Comparison of ENCODE assay signal across 1 cellular context in the genomic region with DNA sequence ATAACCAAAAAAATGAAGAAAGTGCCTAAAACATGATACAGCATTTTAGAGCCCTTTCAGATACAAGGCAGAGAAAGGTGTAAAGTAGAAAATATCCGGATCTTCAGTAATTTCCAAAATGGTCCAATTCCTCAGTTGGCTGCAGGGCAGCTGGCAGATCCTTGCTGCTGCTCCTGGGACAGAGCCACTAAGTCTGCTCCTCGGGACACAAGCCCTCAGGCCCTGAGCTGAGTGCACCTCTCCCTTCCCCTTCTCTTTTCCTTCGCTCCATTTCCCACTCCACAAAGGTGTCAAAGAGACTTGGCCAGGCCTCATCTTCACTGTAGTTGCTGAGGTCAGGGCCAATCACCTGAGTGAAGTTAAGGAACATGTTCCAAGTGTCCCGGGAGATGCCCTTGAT.
TF ChIP-seq lines count a peak whose summit lies in the region.

No MANE protein-coding gene starts in this region.

TF ChIP-seq in GM23338, 12 proteins besides CTCF, POLR2A, EP300 and RAD21 (continued from another document):
- TF ChIP-seq, protein P1, sequence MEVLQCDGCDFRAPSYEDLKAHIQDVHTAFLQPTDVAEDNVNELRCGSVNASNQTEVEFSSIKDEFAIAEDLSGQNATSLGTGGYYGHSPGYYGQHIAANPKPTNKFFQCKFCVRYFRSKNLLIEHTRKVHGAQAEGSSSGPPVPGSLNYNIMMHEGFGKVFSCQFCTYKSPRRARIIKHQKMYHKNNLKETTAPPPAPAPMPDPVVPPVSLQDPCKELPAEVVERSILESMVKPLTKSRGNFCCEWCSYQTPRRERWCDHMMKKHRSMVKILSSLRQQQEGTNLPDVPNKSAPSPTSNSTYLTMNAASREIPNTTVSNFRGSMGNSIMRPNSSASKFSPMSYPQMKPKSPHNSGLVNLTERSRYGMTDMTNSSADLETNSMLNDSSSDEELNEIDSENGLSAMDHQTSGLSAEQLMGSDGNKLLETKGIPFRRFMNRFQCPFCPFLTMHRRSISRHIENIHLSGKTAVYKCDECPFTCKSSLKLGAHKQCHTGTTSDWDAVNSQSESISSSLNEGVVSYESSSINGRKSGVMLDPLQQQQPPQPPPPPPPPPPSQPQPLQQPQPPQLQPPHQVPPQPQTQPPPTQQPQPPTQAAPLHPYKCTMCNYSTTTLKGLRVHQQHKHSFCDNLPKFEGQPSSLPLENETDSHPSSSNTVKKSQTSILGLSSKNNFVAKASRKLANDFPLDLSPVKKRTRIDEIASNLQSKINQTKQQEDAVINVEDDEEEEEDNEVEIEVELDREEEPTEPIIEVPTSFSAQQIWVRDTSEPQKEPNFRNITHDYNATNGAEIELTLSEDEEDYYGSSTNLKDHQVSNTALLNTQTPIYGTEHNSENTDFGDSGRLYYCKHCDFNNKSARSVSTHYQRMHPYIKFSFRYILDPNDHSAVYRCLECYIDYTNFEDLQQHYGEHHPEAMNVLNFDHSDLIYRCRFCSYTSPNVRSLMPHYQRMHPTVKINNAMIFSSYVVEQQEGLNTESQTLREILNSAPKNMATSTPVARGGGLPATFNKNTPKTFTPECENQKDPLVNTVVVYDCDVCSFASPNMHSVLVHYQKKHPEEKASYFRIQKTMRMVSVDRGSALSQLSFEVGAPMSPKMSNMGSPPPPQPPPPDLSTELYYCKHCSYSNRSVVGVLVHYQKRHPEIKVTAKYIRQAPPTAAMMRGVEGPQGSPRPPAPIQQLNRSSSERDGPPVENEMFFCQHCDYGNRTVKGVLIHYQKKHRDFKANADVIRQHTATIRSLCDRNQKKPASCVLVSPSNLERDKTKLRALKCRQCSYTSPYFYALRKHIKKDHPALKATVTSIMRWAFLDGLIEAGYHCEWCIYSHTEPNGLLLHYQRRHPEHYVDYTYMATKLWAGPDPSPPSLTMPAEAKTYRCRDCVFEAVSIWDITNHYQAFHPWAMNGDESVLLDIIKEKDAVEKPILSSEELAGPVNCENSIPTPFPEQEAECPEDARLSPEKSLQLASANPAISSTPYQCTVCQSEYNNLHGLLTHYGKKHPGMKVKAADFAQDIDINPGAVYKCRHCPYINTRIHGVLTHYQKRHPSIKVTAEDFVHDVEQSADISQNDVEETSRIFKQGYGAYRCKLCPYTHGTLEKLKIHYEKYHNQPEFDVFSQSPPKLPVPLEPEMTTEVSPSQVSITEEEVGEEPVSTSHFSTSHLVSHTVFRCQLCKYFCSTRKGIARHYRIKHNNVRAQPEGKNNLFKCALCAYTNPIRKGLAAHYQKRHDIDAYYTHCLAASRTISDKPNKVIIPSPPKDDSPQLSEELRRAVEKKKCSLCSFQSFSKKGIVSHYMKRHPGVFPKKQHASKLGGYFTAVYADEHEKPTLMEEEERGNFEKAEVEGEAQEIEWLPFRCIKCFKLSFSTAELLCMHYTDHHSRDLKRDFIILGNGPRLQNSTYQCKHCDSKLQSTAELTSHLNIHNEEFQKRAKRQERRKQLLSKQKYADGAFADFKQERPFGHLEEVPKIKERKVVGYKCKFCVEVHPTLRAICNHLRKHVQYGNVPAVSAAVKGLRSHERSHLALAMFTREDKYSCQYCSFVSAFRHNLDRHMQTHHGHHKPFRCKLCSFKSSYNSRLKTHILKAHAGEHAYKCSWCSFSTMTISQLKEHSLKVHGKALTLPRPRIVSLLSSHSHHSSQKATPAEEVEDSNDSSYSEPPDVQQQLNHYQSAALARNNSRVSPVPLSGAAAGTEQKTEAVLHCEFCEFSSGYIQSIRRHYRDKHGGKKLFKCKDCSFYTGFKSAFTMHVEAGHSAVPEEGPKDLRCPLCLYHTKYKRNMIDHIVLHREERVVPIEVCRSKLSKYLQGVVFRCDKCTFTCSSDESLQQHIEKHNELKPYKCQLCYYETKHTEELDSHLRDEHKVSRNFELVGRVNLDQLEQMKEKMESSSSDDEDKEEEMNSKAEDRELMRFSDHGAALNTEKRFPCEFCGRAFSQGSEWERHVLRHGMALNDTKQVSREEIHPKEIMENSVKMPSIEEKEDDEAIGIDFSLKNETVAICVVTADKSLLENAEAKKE (CRISPR knock-in tag; IDR thresholded peaks at IDR 0.05) = no peak
